Comparison of ENCODE assay signal across 9 cellular contexts in genomic region chr3:42502429-42503250, GRCh38. TPM values are rescaled to one million over a fixed set of nuclear protein-coding genes. Genes with fewer than 3 reads are reported as not detected.
DNase-seq lines count a peak whose midpoint lies in the region; ATAC-seq and TF ChIP-seq lines count a peak whose summit lies in the region.
"Had no signal": no experiment of that assay in that cellular context is flagged by ENCODE, and none has a peak within 500 bp of the region (broad histone marks: within the 10 kb centered on the region; RNA-seq: fewer than 3 reads in every experiment).

A gene with protein sequence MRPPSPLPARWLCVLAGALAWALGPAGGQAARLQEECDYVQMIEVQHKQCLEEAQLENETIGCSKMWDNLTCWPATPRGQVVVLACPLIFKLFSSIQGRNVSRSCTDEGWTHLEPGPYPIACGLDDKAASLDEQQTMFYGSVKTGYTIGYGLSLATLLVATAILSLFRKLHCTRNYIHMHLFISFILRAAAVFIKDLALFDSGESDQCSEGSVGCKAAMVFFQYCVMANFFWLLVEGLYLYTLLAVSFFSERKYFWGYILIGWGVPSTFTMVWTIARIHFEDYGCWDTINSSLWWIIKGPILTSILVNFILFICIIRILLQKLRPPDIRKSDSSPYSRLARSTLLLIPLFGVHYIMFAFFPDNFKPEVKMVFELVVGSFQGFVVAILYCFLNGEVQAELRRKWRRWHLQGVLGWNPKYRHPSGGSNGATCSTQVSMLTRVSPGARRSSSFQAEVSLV (plus strand): TSS chr3:42502643. CDS start chr3:42502736, 93 bp downstream.

- no peak for TF ChIP-seq CTCF in esophagus muscularis mucosa (IDR thresholded peaks at IDR 0.05)
- TF ChIP-seq CTCF in natural killer cell (IDR thresholded peaks at IDR 0.05) = no peak

- peak; percentile 88 to 93 (median 92) for DNase-seq in CD4-positive, CD25-positive, alpha-beta regulatory T cell
- DNase-seq in NT2/D1 (ENCODE audit: low read depth, low spot score) = peak; percentile 81
- DNase-seq in activated T-cell treated with anti-CD3 and anti-CD28 coated beads, Interleukin-2, amount 50 U/mL, for 24 hours = peak; percentile 96
- DNase-seq in esophagus muscularis mucosa (ENCODE audit: extremely low spot score) = no peak
- peak; percentile 63 for DNase-seq in natural killer cell
- peak; percentile 84 for DNase-seq in stimulated activated naive B cell treated with anti-CD40 and anti-IgM and Interleukin-4, amounts not matched to agents 10 μg/mL and 1 μg/mL and 100 μg/mL, for 72 hours

- H3K4me3 Mint-ChIP-seq in CD4-positive, CD25-positive, alpha-beta regulatory T cell = peak within 1 kb of the TSS; percentile 92 to 96 (median 95)
- H3K4me3 Mint-ChIP-seq in activated T-cell treated with anti-CD3 and anti-CD28 coated beads, Interleukin-2, amount 50 U/mL, for 24 hours = peak within 1 kb of the TSS; percentile 81
- H3K4me3 Mint-ChIP-seq in natural killer cell = peak within 1 kb of the TSS; percentile 96
- H3K4me3 Mint-ChIP-seq in stimulated activated naive B cell treated with anti-CD40 and anti-IgM and Interleukin-4, amounts not matched to agents 10 μg/mL and 1 μg/mL and 100 μg/mL, for 72 hours = peak within 1 kb of the TSS; percentile 89 to 90

- peaks cover 0 to 1% (median 0%) of the 10 kb centered on the region in 7 donors for H3K9me3 Mint-ChIP-seq in CD4-positive, CD25-positive, alpha-beta regulatory T cell
- no peaks in the 10 kb centered on the region for H3K9me3 Mint-ChIP-seq in activated T-cell treated with anti-CD3 and anti-CD28 coated beads, Interleukin-2, amount 50 U/mL, for 24 hours
- no peaks in the 10 kb centered on the region for H3K9me3 Mint-ChIP-seq in natural killer cell
- H3K9me3 Mint-ChIP-seq in stimulated activated naive B cell treated with anti-CD40 and anti-IgM and Interleukin-4, amounts not matched to agents 10 μg/mL and 1 μg/mL and 100 μg/mL, for 72 hours = no peaks in the 10 kb centered on the region

- peak within 1 kb of the TSS in 2 of 3 donors; percentile 90 to 91 for H3K27ac Mint-ChIP-seq in CD4-positive, CD25-positive, alpha-beta regulatory T cell
- peak within 1 kb of the TSS; percentile 51 for H3K27ac Mint-ChIP-seq in activated T-cell treated with anti-CD3 and anti-CD28 coated beads, Interleukin-2, amount 50 U/mL, for 24 hours
- H3K27ac Mint-ChIP-seq in natural killer cell = peak within 1 kb of the TSS in 1 of 2 donors; percentile 62
- H3K27ac Mint-ChIP-seq in stimulated activated naive B cell treated with anti-CD40 and anti-IgM and Interleukin-4, amounts not matched to agents 10 μg/mL and 1 μg/mL and 100 μg/mL, for 72 hours = peak within 1 kb of the TSS; percentile 85

- TF ChIP-seq EP300 in esophagus muscularis mucosa (IDR thresholded peaks at IDR 0.05) = no peak

- intact Hi-C loops in esophagus muscularis mucosa (cut with DNase I) (loop anchor here (5.0 kb wide), 1 partner anchor 40 kb away; no protein-coding TSS in a partner anchor), natural killer cell (cut with micrococcal nuclease) (no loop called here)

- H3K4me3 ChIP-seq in CD4-positive, CD25-positive, alpha-beta regulatory T cell (ENCODE audit: low read depth, low read length) = peak within 1 kb of the TSS; percentile 75
- H3K4me3 ChIP-seq in NT2/D1 (ENCODE audit: insufficient read length, low read depth) = peak within 1 kb of the TSS; percentile 44
- peak within 1 kb of the TSS; percentile 54 to 62 (median 58) for H3K4me3 ChIP-seq in esophagus muscularis mucosa

- TF ChIP-seq POLR2A in esophagus muscularis mucosa (IDR thresholded peaks at IDR 0.05; ENCODE audit: low read depth) = no peak

- peak within 1 kb of the TSS; percentile 60 for H3K27ac ChIP-seq in CD4-positive, CD25-positive, alpha-beta regulatory T cell (ENCODE audit: insufficient read depth, low read length, poor library complexity, severe bottlenecking)
- H3K27ac ChIP-seq in esophagus muscularis mucosa (replicated peaks in 1 of 4) = peak within 1 kb of the TSS in 2 of 4 donors; percentile 16 to 19

- peaks cover 52% of the 10 kb centered on the region for H3K27me3 Mint-ChIP-seq in CD4-positive, CD25-positive, alpha-beta regulatory T cell
- H3K27me3 Mint-ChIP-seq in activated T-cell treated with anti-CD3 and anti-CD28 coated beads, Interleukin-2, amount 50 U/mL, for 24 hours = peaks cover 31% of the 10 kb centered on the region
- H3K27me3 Mint-ChIP-seq in natural killer cell (ENCODE audit: low read depth in 2 of 2) = peaks cover 40 to 47% of the 10 kb centered on the region in 2 donors
- peaks cover 45 to 50% of the 10 kb centered on the region in 2 donors for H3K27me3 Mint-ChIP-seq in stimulated activated naive B cell treated with anti-CD40 and anti-IgM and Interleukin-4, amounts not matched to agents 10 μg/mL and 1 μg/mL and 100 μg/mL, for 72 hours

- no peaks in the 10 kb centered on the region for H3K9me3 ChIP-seq in CD4-positive, CD25-positive, alpha-beta regulatory T cell (ENCODE audit: control insufficient read depth in 2 of 2, low read length in 2 of 2)
- H3K9me3 ChIP-seq in NT2/D1 (ENCODE audit: insufficient read depth, low read length) (no peaks in the 10 kb centered on the region), esophagus muscularis mucosa (no peaks in the 10 kb centered on the region)

- no peaks in the 10 kb centered on the region for H3K36me3 ChIP-seq in CD4-positive, CD25-positive, alpha-beta regulatory T cell (ENCODE audit: control insufficient read depth, insufficient read depth, low read length)
- H3K36me3 ChIP-seq in NT2/D1 (ENCODE audit: insufficient read depth, insufficient read length, low read length) (no peaks in the 10 kb centered on the region), esophagus muscularis mucosa (no peaks in the 10 kb centered on the region)

- peaks cover 26% of the 10 kb centered on the region for H3K4me1 ChIP-seq in CD4-positive, CD25-positive, alpha-beta regulatory T cell (ENCODE audit: control insufficient read depth, insufficient read depth, low read length, poor library complexity, severe bottlenecking)
- H3K4me1 ChIP-seq in NT2/D1 (ENCODE audit: insufficient read depth, insufficient read length) = peaks cover 15% of the 10 kb centered on the region
- peaks cover 10 to 24% (median 22%) of the 10 kb centered on the region in 4 donors for H3K4me1 ChIP-seq in esophagus muscularis mucosa

- H3K36me3 Mint-ChIP-seq in CD4-positive, CD25-positive, alpha-beta regulatory T cell = no peaks in the 10 kb centered on the region
- no peaks in the 10 kb centered on the region for H3K36me3 Mint-ChIP-seq in activated T-cell treated with anti-CD3 and anti-CD28 coated beads, Interleukin-2, amount 50 U/mL, for 24 hours (ENCODE audit: low read depth)
- no peaks in the 10 kb centered on the region for H3K36me3 Mint-ChIP-seq in natural killer cell
- no peaks in the 10 kb centered on the region for H3K36me3 Mint-ChIP-seq in stimulated activated naive B cell treated with anti-CD40 and anti-IgM and Interleukin-4, amounts not matched to agents 10 μg/mL and 1 μg/mL and 100 μg/mL, for 72 hours

- peak; percentile 97 for ATAC-seq in CD4-positive, CD25-positive, alpha-beta regulatory T cell (ENCODE audit: low read depth in 2 of 2)
- ATAC-seq in GM19397 (IDR thresholded peaks at IDR 0.05; ENCODE audit: unreplicated experiment) (peak; percentile 92), HG03558 (IDR thresholded peaks at IDR 0.05; ENCODE audit: extremely low read depth, unreplicated experiment) (peak; percentile 71), natural killer cell (peak; percentile 88 to 98 (median 96))
- ATAC-seq in stimulated activated naive B cell treated with anti-CD40 and anti-IgM and Interleukin-4, amounts not matched to agents 10 μg/mL and 1 μg/mL and 100 μg/mL, for 72 hours (replicated peaks) = peak; percentile 97 to 98

- WGBS in esophagus muscularis mucosa = 7% methylated on average over 43 of the region's 69 CpGs

- H3K4me1 Mint-ChIP-seq in CD4-positive, CD25-positive, alpha-beta regulatory T cell = peaks cover 10 to 58% (median 29%) of the 10 kb centered on the region in 4 donors
- H3K4me1 Mint-ChIP-seq in activated T-cell treated with anti-CD3 and anti-CD28 coated beads, Interleukin-2, amount 50 U/mL, for 24 hours (ENCODE audit: low read depth) = peaks cover 43% of the 10 kb centered on the region
- peaks cover 10 to 18% of the 10 kb centered on the region in 2 donors for H3K4me1 Mint-ChIP-seq in natural killer cell
- H3K4me1 Mint-ChIP-seq in stimulated activated naive B cell treated with anti-CD40 and anti-IgM and Interleukin-4, amounts not matched to agents 10 μg/mL and 1 μg/mL and 100 μg/mL, for 72 hours = peaks cover 13 to 28% of the 10 kb centered on the region in 2 donors

- H3K27me3 ChIP-seq in CD4-positive, CD25-positive, alpha-beta regulatory T cell (ENCODE audit: control insufficient read depth, insufficient read depth, low read length) = peaks cover 3% of the 10 kb centered on the region
- peaks cover 52% of the 10 kb centered on the region for H3K27me3 ChIP-seq in NT2/D1 (ENCODE audit: insufficient read depth, insufficient read length)
- peaks cover 0 to 57% (median 19%) of the 10 kb centered on the region in 4 donors for H3K27me3 ChIP-seq in esophagus muscularis mucosa

- peak within 1 kb of the TSS; percentile 76 for H3K9ac ChIP-seq in NT2/D1 (ENCODE audit: insufficient read length, low read depth)

RNA-seq across cellular contexts. Expression of the gene that starts here (rescaled TPM):
- total RNA-seq in CD4-positive, CD25-positive, alpha-beta regulatory T cell = 31.2 TPM
- 10 to 100 TPM in 1 of 4 donors, 1 to 10 TPM in 3; 5.0 to 10.7 (median 8.1) TPM for polyA plus RNA-seq in CD4-positive, CD25-positive, alpha-beta regulatory T cell
- total RNA-seq in esophagus muscularis mucosa (1 to 10 TPM; 3.0 to 6.6 (median 4.6) TPM), natural killer cell (1 to 10 TPM; 2.3 to 3.1 (median 2.4) TPM)
- total RNA-seq: HT1080 had no signal
